In the genomic region with DNA sequence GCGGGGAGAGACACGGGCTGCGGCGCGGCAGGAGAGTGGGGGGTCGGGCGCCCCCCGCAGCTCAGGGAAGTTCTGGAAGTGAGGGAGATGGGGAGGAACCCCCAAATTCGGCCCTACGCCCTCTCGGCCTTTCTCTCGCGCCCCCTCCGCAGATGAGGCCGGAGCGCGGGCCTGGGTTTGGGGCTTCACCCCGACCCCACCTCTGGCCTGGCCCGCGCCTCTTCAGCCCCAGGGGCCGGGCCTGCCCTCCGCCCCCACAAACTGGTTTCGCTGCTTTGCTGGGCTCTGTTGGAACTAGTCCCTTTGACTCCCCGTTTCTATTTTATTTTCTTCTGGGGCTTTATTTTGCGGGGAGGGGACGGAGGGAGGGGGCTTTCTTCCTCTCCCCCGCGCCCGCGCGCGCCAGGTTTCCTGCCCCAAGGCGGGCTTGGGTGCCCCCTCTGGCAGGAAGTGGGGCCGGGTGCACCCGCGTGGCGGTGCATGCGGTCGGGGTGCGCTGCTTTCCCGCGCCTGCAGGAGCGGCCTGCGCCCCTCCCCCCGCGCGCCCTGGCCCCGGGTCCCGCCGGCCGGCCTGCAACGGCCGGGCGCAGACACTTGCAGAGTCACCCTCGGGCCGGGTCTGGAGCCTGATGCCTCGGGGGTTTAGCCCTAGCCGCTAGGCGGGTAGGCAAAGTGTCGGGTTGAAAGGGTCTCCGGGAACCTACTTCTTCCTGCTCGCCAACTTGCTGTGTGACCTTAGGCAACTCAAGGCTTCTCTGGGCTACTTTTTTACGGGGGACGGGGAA, we compare ENCODE assay signal across 8 cellular contexts. TPM values are rescaled to one million over a fixed set of nuclear protein-coding genes. Genes with fewer than 3 reads are reported as not detected.
DNase-seq lines count a peak whose midpoint lies in the region; ATAC-seq and TF ChIP-seq lines count a peak whose summit lies in the region.

No MANE protein-coding gene starts in this region.

- ATAC-seq in left lung (peak; percentile 5), GM21515 (IDR thresholded peaks at IDR 0.05; ENCODE audit: unreplicated experiment) (no peak)

- peak; percentile 42 for TF ChIP-seq CTCF in Loucy (conservative IDR thresholded peaks at IDR 0.05; ENCODE audit: low read length)
- peak in 1 of 2 donors; percentile 35 for TF ChIP-seq CTCF in left lung (IDR thresholded peaks at IDR 0.05)

- 0 out of 2 replicates have a peak, but pooled peaks cover 6% of the 10 kb centered on the region for H3F3A ChIP-seq in Loucy (ENCODE audit: low read depth)

- peaks cover 53% of the 10 kb centered on the region for H3K79me2 ChIP-seq in Loucy (ENCODE audit: insufficient read depth, low read length)

- H3K36me3 ChIP-seq in Loucy (ENCODE audit: insufficient read depth, low read length) = peaks cover 24% of the 10 kb centered on the region; the same call in 1 of the 2 replicates
- H3K36me3 ChIP-seq in left lung = peaks cover 0 to 30% of the 10 kb centered on the region in 2 donors

- intact Hi-C loops in left lung (cut with DNase I) = no loop called here

- H3K4me3 ChIP-seq in Loucy (ENCODE audit: low read length, poor library complexity, severe bottlenecking) (peak overlapping the region; percentile 80), left lung (peak overlapping the region; percentile 65 to 68)

- DNase-seq in NCI-H82 (lab: John Stamatoyannopoulos, UW) (peak; percentile 86), NCI-H82 treated with DMSO at 0.1 percent for 48 hours (lab: John Stamatoyannopoulos, UW; ENCODE audit: unreplicated experiment) (no peak), cerebellum (ENCODE audit: low spot score) (peak; percentile 44), left lung (peak in 1 of 2 donors; percentile 89)
- DNase-seq in activated CD4-positive, CD25-positive, alpha-beta regulatory T cell (lab: John Stamatoyannopoulos, UW) = peak; percentile 34 to 70 (median 58)
- DNase-seq in stimulated activated CD4-positive, alpha-beta T cell treated with anti-CD3 and anti-CD28 coated beads, TNF-alpha, amount 100 ng/mL, for 4 hours (ENCODE audit: low read depth in 3 of 3) = peak in 2 of 3 experiments; percentile 62 to 65

- H3K27me3 ChIP-seq in Loucy (ENCODE audit: insufficient read depth, low read length, poor library complexity, severe bottlenecking) (no peaks in the 10 kb centered on the region), left lung (no peaks in the 10 kb centered on the region)

- H3K27ac ChIP-seq in left lung = peak overlapping the region; percentile 53 to 70

- H3K9ac ChIP-seq in Loucy (ENCODE audit: low read depth, low read length, poor library complexity, severe bottlenecking) = peak overlapping the region; percentile 100

- H2AFZ ChIP-seq in Loucy (ENCODE audit: low read length) = peak overlapping the region; percentile 93

- H4K20me1 ChIP-seq in Loucy (ENCODE audit: insufficient read depth, low read length, poor library complexity, severe bottlenecking) = peaks cover 41% of the 10 kb centered on the region

- H3K9me3 ChIP-seq in Loucy (ENCODE audit: insufficient read depth, low read depth, low read length) = no peaks in the 10 kb centered on the region
- no peaks in the 10 kb centered on the region for H3K9me3 ChIP-seq in left lung

- H3K4me2 ChIP-seq in Loucy (ENCODE audit: low read depth, low read length, poor library complexity, severe bottlenecking) = peak overlapping the region; percentile 84

- peaks cover 38% of the 10 kb centered on the region for H3K4me1 ChIP-seq in Loucy (ENCODE audit: insufficient read depth, low read length, poor library complexity, severe bottlenecking)
- peaks cover 6 to 40% of the 10 kb centered on the region in 2 donors for H3K4me1 ChIP-seq in left lung

- no peaks in the 10 kb centered on the region for H3K9me2 ChIP-seq in Loucy (replicated peaks; ENCODE audit: low read depth, low read length)

RNA-seq across cellular contexts. Expression of gene HMGA1, which starts 1.2 kb away (rescaled TPM):
- 17.6 TPM for total RNA-seq in cerebellum
- 100 to 1,000 TPM in 1 of 2 donors, 10 to 100 TPM in 1; 75.1 to 137 TPM for total RNA-seq in left lung

RNA-seq across cellular contexts. Expression of gene SMIM29, which starts 10.9 kb away (rescaled TPM):
- 15.9 TPM for total RNA-seq in cerebellum
- total RNA-seq in left lung = 10 to 100 TPM; 35.7 to 38.9 TPM
